In the genomic region with DNA sequence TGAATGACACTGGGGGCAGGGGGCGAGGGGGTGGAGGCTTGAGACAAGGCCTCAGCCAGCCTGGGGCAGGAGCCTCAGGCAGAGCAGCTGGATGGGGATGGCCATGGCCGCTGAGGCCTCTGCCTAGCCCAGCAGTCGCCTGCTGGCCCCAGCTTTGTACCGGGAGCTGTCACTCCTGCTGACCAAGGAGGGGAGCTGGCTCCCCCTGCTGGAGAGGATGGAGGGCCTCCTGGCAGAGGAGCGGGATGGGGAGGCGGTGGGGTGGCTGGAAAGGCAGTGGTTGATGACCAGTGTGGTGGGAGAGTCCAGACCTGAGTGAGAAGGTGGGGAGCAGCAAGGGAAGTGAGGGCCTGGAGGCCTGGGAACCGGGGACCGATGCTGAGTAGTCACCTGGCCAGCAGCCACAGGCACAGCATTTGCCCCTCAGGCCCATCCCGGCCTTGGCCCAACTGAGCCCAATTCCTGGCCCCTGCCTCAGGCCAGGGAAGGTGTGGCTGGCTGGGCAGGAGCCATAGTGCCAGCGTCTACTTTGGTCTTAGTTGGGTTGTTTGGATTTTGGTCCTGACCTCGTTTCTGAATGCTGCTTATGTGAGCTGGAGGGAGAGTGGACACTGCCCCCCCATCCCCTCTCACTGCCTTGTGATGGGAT, we compare ENCODE assay signal across 1 cellular context.
TF ChIP-seq lines count a peak whose summit lies in the region.

No MANE protein-coding gene starts in this region.

TF ChIP-seq in HepG2, 621 proteins besides CTCF, POLR2A, EP300 and RAD21 (continued from another document):
- peak; percentile 72; the same call in 1 of the 2 replicates for TF ChIP-seq AHR (CRISPR knock-in tag; IDR thresholded peaks at IDR 0.05)
- TF ChIP-seq, protein P1, sequence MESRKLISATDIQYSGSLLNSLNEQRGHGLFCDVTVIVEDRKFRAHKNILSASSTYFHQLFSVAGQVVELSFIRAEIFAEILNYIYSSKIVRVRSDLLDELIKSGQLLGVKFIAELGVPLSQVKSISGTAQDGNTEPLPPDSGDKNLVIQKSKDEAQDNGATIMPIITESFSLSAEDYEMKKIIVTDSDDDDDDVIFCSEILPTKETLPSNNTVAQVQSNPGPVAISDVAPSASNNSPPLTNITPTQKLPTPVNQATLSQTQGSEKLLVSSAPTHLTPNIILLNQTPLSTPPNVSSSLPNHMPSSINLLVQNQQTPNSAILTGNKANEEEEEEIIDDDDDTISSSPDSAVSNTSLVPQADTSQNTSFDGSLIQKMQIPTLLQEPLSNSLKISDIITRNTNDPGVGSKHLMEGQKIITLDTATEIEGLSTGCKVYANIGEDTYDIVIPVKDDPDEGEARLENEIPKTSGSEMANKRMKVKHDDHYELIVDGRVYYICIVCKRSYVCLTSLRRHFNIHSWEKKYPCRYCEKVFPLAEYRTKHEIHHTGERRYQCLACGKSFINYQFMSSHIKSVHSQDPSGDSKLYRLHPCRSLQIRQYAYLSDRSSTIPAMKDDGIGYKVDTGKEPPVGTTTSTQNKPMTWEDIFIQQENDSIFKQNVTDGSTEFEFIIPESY (CRISPR knock-in tag; IDR thresholded peaks at IDR 0.05) = peak; percentile 95
- TF ChIP-seq KDM2A (CRISPR knock-in tag; IDR thresholded peaks at IDR 0.05; ENCODE audit: borderline replicate concordance, low read depth) = 0 out of 2 replicates have a peak, but pooled peaks have one; percentile 38
- TF ChIP-seq, protein P2, sequence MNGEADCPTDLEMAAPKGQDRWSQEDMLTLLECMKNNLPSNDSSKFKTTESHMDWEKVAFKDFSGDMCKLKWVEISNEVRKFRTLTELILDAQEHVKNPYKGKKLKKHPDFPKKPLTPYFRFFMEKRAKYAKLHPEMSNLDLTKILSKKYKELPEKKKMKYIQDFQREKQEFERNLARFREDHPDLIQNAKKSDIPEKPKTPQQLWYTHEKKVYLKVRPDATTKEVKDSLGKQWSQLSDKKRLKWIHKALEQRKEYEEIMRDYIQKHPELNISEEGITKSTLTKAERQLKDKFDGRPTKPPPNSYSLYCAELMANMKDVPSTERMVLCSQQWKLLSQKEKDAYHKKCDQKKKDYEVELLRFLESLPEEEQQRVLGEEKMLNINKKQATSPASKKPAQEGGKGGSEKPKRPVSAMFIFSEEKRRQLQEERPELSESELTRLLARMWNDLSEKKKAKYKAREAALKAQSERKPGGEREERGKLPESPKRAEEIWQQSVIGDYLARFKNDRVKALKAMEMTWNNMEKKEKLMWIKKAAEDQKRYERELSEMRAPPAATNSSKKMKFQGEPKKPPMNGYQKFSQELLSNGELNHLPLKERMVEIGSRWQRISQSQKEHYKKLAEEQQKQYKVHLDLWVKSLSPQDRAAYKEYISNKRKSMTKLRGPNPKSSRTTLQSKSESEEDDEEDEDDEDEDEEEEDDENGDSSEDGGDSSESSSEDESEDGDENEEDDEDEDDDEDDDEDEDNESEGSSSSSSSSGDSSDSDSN (CRISPR knock-in tag; IDR thresholded peaks at IDR 0.05) = peak; percentile 52; the same call in 1 of the 2 replicates
- TF ChIP-seq SMAD1 (CRISPR knock-in tag; IDR thresholded peaks at IDR 0.05; ENCODE audit: borderline replicate concordance, low read depth) = no peak
- TF ChIP-seq ADNP (CRISPR knock-in tag; IDR thresholded peaks at IDR 0.05) = no peak
- peak; percentile 39; the same call in 1 of the 2 replicates for TF ChIP-seq IRF2 (CRISPR knock-in tag; IDR thresholded peaks at IDR 0.05)
- peak; percentile 51; the same call in 1 of the 2 replicates for TF ChIP-seq SAP130 (CRISPR knock-in tag; IDR thresholded peaks at IDR 0.05; ENCODE audit: low read depth)
- TF ChIP-seq XRCC5 (optimal IDR thresholded peaks at IDR 0.05; ENCODE audit: low read length) = peak; percentile 52
- TF ChIP-seq HES4 (CRISPR knock-in tag; IDR thresholded peaks at IDR 0.05; ENCODE audit: borderline replicate concordance) = no peak
- TF ChIP-seq FOSL2 (CRISPR knock-in tag; IDR thresholded peaks at IDR 0.05) = 0 out of 2 replicates have a peak, but pooled peaks have one; percentile 27
- TF ChIP-seq ZNF607 (CRISPR knock-in tag; IDR thresholded peaks at IDR 0.05; ENCODE audit: borderline replicate concordance) = no peak
- TF ChIP-seq GABPB1 (CRISPR knock-in tag; IDR thresholded peaks at IDR 0.05) = peak; percentile 20; the same call in 1 of the 2 replicates
- TF ChIP-seq SCMH1 (CRISPR knock-in tag; IDR thresholded peaks at IDR 0.05; ENCODE audit: borderline replicate concordance) = no peak
- TF ChIP-seq, protein P3, sequence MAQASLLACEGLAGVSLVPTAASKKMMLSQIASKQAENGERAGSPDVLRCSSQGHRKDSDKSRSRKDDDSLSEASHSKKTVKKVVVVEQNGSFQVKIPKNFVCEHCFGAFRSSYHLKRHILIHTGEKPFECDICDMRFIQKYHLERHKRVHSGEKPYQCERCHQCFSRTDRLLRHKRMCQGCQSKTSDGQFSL (CRISPR knock-in tag; IDR thresholded peaks at IDR 0.05) = 0 out of 2 replicates have a peak, but pooled peaks have one; percentile 15
- TF ChIP-seq SALL1 (CRISPR knock-in tag; IDR thresholded peaks at IDR 0.05) = peak; percentile 23; the same call in 1 of the 2 replicates
- no peak for TF ChIP-seq PTBP1 (IDR thresholded peaks at IDR 0.05; ENCODE audit: low read depth, low read length, poor library complexity, severe bottlenecking)
- TF ChIP-seq, protein P4, sequence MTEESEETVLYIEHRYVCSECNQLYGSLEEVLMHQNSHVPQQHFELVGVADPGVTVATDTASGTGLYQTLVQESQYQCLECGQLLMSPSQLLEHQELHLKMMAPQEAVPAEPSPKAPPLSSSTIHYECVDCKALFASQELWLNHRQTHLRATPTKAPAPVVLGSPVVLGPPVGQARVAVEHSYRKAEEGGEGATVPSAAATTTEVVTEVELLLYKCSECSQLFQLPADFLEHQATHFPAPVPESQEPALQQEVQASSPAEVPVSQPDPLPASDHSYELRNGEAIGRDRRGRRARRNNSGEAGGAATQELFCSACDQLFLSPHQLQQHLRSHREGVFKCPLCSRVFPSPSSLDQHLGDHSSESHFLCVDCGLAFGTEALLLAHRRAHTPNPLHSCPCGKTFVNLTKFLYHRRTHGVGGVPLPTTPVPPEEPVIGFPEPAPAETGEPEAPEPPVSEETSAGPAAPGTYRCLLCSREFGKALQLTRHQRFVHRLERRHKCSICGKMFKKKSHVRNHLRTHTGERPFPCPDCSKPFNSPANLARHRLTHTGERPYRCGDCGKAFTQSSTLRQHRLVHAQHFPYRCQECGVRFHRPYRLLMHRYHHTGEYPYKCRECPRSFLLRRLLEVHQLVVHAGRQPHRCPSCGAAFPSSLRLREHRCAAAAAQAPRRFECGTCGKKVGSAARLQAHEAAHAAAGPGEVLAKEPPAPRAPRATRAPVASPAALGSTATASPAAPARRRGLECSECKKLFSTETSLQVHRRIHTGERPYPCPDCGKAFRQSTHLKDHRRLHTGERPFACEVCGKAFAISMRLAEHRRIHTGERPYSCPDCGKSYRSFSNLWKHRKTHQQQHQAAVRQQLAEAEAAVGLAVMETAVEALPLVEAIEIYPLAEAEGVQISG (CRISPR knock-in tag; IDR thresholded peaks at IDR 0.05) = 0 out of 2 replicates have a peak, but pooled peaks have one; percentile 22
- peak; percentile 44; the same call in 1 of the 2 replicates for TF ChIP-seq ZNF768 (CRISPR knock-in tag; IDR thresholded peaks at IDR 0.05)
- peak; percentile 30 for TF ChIP-seq AGO2 (optimal IDR thresholded peaks at IDR 0.05; ENCODE audit: low read depth, low read length)
- no peak for TF ChIP-seq LCORL (IDR thresholded peaks at IDR 0.05)
- 0 out of 2 replicates have a peak, but pooled peaks have one; percentile 34 for TF ChIP-seq LCORL (CRISPR knock-in tag; IDR thresholded peaks at IDR 0.05)
- peak; percentile 41; the same call in 1 of the 2 replicates for TF ChIP-seq ZBTB38 (CRISPR knock-in tag; IDR thresholded peaks at IDR 0.05)
- TF ChIP-seq, protein P5, sequence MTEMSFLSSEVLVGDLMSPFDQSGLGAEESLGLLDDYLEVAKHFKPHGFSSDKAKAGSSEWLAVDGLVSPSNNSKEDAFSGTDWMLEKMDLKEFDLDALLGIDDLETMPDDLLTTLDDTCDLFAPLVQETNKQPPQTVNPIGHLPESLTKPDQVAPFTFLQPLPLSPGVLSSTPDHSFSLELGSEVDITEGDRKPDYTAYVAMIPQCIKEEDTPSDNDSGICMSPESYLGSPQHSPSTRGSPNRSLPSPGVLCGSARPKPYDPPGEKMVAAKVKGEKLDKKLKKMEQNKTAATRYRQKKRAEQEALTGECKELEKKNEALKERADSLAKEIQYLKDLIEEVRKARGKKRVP (CRISPR knock-in tag; IDR thresholded peaks at IDR 0.05) = no peak
- no peak for TF ChIP-seq SRSF4 (IDR thresholded peaks at IDR 0.05; ENCODE audit: low read depth, low read length, poor library complexity, severe bottlenecking)
- TF ChIP-seq JUND (CRISPR knock-in tag; IDR thresholded peaks at IDR 0.05) = no peak
- TF ChIP-seq, protein P6, sequence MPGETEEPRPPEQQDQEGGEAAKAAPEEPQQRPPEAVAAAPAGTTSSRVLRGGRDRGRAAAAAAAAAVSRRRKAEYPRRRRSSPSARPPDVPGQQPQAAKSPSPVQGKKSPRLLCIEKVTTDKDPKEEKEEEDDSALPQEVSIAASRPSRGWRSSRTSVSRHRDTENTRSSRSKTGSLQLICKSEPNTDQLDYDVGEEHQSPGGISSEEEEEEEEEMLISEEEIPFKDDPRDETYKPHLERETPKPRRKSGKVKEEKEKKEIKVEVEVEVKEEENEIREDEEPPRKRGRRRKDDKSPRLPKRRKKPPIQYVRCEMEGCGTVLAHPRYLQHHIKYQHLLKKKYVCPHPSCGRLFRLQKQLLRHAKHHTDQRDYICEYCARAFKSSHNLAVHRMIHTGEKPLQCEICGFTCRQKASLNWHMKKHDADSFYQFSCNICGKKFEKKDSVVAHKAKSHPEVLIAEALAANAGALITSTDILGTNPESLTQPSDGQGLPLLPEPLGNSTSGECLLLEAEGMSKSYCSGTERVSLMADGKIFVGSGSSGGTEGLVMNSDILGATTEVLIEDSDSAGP (CRISPR knock-in tag; IDR thresholded peaks at IDR 0.05; ENCODE audit: borderline replicate concordance) = peak; percentile 60; the same call in 1 of the 2 replicates
- no peak for TF ChIP-seq KLF13 (CRISPR knock-in tag; IDR thresholded peaks at IDR 0.05)
- no peak for TF ChIP-seq SP4 (CRISPR knock-in tag; IDR thresholded peaks at IDR 0.05)
- TF ChIP-seq, protein P7, sequence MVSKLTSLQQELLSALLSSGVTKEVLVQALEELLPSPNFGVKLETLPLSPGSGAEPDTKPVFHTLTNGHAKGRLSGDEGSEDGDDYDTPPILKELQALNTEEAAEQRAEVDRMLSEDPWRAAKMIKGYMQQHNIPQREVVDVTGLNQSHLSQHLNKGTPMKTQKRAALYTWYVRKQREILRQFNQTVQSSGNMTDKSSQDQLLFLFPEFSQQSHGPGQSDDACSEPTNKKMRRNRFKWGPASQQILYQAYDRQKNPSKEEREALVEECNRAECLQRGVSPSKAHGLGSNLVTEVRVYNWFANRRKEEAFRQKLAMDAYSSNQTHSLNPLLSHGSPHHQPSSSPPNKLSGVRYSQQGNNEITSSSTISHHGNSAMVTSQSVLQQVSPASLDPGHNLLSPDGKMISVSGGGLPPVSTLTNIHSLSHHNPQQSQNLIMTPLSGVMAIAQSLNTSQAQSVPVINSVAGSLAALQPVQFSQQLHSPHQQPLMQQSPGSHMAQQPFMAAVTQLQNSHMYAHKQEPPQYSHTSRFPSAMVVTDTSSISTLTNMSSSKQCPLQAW (CRISPR knock-in tag; IDR thresholded peaks at IDR 0.05) = peak; percentile 55; the same call in 1 of the 2 replicates
- TF ChIP-seq SMC3 (IDR thresholded peaks at IDR 0.05; ENCODE audit: low read length) = peak; percentile 44; the same call in 1 of the 2 replicates
- TF ChIP-seq, protein P8, sequence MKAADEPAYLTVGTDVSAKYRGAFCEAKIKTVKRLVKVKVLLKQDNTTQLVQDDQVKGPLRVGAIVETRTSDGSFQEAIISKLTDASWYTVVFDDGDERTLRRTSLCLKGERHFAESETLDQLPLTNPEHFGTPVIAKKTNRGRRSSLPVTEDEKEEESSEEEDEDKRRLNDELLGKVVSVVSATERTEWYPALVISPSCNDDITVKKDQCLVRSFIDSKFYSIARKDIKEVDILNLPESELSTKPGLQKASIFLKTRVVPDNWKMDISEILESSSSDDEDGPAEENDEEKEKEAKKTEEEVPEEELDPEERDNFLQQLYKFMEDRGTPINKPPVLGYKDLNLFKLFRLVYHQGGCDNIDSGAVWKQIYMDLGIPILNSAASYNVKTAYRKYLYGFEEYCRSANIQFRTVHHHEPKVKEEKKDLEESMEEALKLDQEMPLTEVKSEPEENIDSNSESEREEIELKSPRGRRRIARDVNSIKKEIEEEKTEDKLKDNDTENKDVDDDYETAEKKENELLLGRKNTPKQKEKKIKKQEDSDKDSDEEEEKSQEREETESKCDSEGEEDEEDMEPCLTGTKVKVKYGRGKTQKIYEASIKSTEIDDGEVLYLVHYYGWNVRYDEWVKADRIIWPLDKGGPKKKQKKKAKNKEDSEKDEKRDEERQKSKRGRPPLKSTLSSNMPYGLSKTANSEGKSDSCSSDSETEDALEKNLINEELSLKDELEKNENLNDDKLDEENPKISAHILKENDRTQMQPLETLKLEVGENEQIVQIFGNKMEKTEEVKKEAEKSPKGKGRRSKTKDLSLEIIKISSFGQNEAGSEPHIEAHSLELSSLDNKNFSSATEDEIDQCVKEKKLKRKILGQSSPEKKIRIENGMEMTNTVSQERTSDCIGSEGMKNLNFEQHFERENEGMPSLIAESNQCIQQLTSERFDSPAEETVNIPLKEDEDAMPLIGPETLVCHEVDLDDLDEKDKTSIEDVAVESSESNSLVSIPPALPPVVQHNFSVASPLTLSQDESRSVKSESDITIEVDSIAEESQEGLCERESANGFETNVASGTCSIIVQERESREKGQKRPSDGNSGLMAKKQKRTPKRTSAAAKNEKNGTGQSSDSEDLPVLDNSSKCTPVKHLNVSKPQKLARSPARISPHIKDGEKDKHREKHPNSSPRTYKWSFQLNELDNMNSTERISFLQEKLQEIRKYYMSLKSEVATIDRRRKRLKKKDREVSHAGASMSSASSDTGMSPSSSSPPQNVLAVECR (CRISPR knock-in tag; IDR thresholded peaks at IDR 0.05; ENCODE audit: borderline replicate concordance) = peak; percentile 41; the same call in 1 of the 2 replicates
- peak; percentile 64; the same call in 1 of the 2 replicates for TF ChIP-seq MEIS1 (CRISPR knock-in tag; IDR thresholded peaks at IDR 0.05; ENCODE audit: borderline replicate concordance)
- 0 out of 2 replicates have a peak, but pooled peaks have one; percentile 47 for TF ChIP-seq TGIF2 (CRISPR knock-in tag; IDR thresholded peaks at IDR 0.05)
- TF ChIP-seq, protein P9, sequence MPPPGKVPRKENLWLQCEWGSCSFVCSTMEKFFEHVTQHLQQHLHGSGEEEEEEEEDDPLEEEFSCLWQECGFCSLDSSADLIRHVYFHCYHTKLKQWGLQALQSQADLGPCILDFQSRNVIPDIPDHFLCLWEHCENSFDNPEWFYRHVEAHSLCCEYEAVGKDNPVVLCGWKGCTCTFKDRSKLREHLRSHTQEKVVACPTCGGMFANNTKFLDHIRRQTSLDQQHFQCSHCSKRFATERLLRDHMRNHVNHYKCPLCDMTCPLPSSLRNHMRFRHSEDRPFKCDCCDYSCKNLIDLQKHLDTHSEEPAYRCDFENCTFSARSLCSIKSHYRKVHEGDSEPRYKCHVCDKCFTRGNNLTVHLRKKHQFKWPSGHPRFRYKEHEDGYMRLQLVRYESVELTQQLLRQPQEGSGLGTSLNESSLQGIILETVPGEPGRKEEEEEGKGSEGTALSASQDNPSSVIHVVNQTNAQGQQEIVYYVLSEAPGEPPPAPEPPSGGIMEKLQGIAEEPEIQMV (CRISPR knock-in tag; IDR thresholded peaks at IDR 0.05; ENCODE audit: low read depth) = peak; percentile 30; the same call in 1 of the 2 replicates
- no peak for TF ChIP-seq TEAD2 (CRISPR knock-in tag; IDR thresholded peaks at IDR 0.05)
- peak; percentile 47; the same call in 1 of the 2 replicates for TF ChIP-seq ZFX (CRISPR knock-in tag; IDR thresholded peaks at IDR 0.05; ENCODE audit: low read depth)
- TF ChIP-seq CBX5 (CRISPR knock-in tag; IDR thresholded peaks at IDR 0.05; ENCODE audit: borderline replicate concordance) = no peak
